29 cellular contexts compared by ENCODE assay signal in genomic region chr9:130204981-130205380, GRCh38.
"Had no signal": no experiment of that assay in that cellular context is flagged by ENCODE, and none has a peak within 500 bp of the region (broad histone marks: within the 10 kb centered on the region; RNA-seq: fewer than 3 reads in every experiment).

No MANE protein-coding gene starts in this region.

- H3K9me3 Mint-ChIP-seq: activated CD4-positive, alpha-beta memory T cell treated with anti-CD3 and anti-CD28 coated beads for 36 hours; activated CD4-positive, alpha-beta T cell treated with anti-CD3 and anti-CD28 coated beads, Interleukin-2, amount 10 ng/mL, durations not matched to agents 24 days and 14 days; activated naive CD4-positive, alpha-beta T cell treated with anti-CD3 and anti-CD28 coated beads, Interleukin-2, amount 10 ng/mL, durations not matched to agents 7 days and 5 days; activated T-cell treated with anti-CD3 and anti-CD28 coated beads, Interleukin-2, amount 50 U/mL, for 24 hours; dendritic cell treated with granulocyte-macrophage colony-stimulating factor and Interleukin-4, amounts not matched to agents 40 ng/mL and 50 ng/mL, for 4 days; endodermal cell; natural killer cell treated with Interleukin-12 subunit alpha and Interleukin-12 subunit beta and Interleukin-15 and Interleukin-18, amount 100 ng/mL, for 72 hours; T-helper 1 cell treated with Interleukin-12 subunit alpha and Interleukin-12 subunit beta and Interleukin-4 antibody, amounts not matched to agents 30 μg/mL and 1 μg/mL, for 36 hours had no signal

- H3K4me3 ChIP-seq: breast epithelium, left ventricle myocardium inferior, mucosa of descending colon, pancreas, psoas muscle, thoracic aorta, upper lobe of left lung, vagina had no signal

- H3K27ac ChIP-seq: breast epithelium, left ventricle myocardium inferior, pancreas, psoas muscle, thoracic aorta, upper lobe of left lung, vagina, WERI-Rb-1 had no signal

- H3K27me3 ChIP-seq: breast epithelium, pancreas, upper lobe of left lung, vagina had no signal

- ATAC-seq: esophagus mucosa; mucosa of descending colon; natural killer cell treated with Interleukin-12 subunit alpha and Interleukin-12 subunit beta and Interleukin-15 and Interleukin-18, amount 100 ng/mL, for 72 hours; pancreas; psoas muscle had no signal

- H3K36me3 Mint-ChIP-seq: activated CD4-positive, alpha-beta memory T cell treated with anti-CD3 and anti-CD28 coated beads for 36 hours; activated naive CD4-positive, alpha-beta T cell treated with anti-CD3 and anti-CD28 coated beads, Interleukin-2, amount 10 ng/mL, durations not matched to agents 7 days and 5 days; natural killer cell treated with Interleukin-12 subunit alpha and Interleukin-12 subunit beta and Interleukin-15 and Interleukin-18, amount 100 ng/mL, for 72 hours had no signal

- H3K4me3 Mint-ChIP-seq: activated CD4-positive, alpha-beta memory T cell treated with anti-CD3 and anti-CD28 coated beads for 36 hours; activated CD4-positive, alpha-beta T cell treated with anti-CD3 and anti-CD28 coated beads, Interleukin-2, amount 10 ng/mL, durations not matched to agents 24 days and 14 days; activated naive CD4-positive, alpha-beta T cell treated with anti-CD3 and anti-CD28 coated beads, Interleukin-2, amount 10 ng/mL, durations not matched to agents 7 days and 5 days; activated T-cell treated with anti-CD3 and anti-CD28 coated beads, Interleukin-2, amount 50 U/mL, for 24 hours; dendritic cell treated with granulocyte-macrophage colony-stimulating factor and Interleukin-4, amounts not matched to agents 40 ng/mL and 50 ng/mL, for 4 days; endodermal cell; natural killer cell treated with Interleukin-12 subunit alpha and Interleukin-12 subunit beta and Interleukin-15 and Interleukin-18, amount 100 ng/mL, for 72 hours; T-helper 1 cell treated with Interleukin-12 subunit alpha and Interleukin-12 subunit beta and Interleukin-4 antibody, amounts not matched to agents 30 μg/mL and 1 μg/mL, for 36 hours had no signal

- H3K27me3 Mint-ChIP-seq: activated T-cell treated with anti-CD3 and anti-CD28 coated beads, Interleukin-2, amount 50 U/mL, for 24 hours; natural killer cell treated with Interleukin-12 subunit alpha and Interleukin-12 subunit beta and Interleukin-15 and Interleukin-18, amount 100 ng/mL, for 72 hours had no signal

- H3K27ac Mint-ChIP-seq: activated CD4-positive, alpha-beta memory T cell treated with anti-CD3 and anti-CD28 coated beads for 36 hours; activated CD4-positive, alpha-beta T cell treated with anti-CD3 and anti-CD28 coated beads, Interleukin-2, amount 10 ng/mL, durations not matched to agents 24 days and 14 days; activated naive CD4-positive, alpha-beta T cell treated with anti-CD3 and anti-CD28 coated beads, Interleukin-2, amount 10 ng/mL, durations not matched to agents 7 days and 5 days; activated T-cell treated with anti-CD3 and anti-CD28 coated beads, Interleukin-2, amount 50 U/mL, for 24 hours; dendritic cell treated with granulocyte-macrophage colony-stimulating factor and Interleukin-4, amounts not matched to agents 40 ng/mL and 50 ng/mL, for 4 days; endodermal cell; natural killer cell treated with Interleukin-12 subunit alpha and Interleukin-12 subunit beta and Interleukin-15 and Interleukin-18, amount 100 ng/mL, for 72 hours; T-helper 1 cell treated with Interleukin-12 subunit alpha and Interleukin-12 subunit beta and Interleukin-4 antibody, amounts not matched to agents 30 μg/mL and 1 μg/mL, for 36 hours had no signal

- H3K9me3 ChIP-seq: breast epithelium, left ventricle myocardium inferior, mucosa of descending colon, pancreas, psoas muscle, thoracic aorta, upper lobe of left lung, vagina had no signal

- H3K36me3 ChIP-seq: breast epithelium, left ventricle myocardium inferior, pancreas, thoracic aorta, upper lobe of left lung, vagina had no signal

- DNase-seq: activated CD4-positive, alpha-beta memory T cell treated with anti-CD3 and anti-CD28 coated beads for 36 hours; activated CD4-positive, alpha-beta T cell treated with anti-CD3 and anti-CD28 coated beads, Interleukin-2, amount 10 ng/mL, durations not matched to agents 24 days and 14 days; activated CD4-positive, CD25-positive, alpha-beta regulatory T cell treated with anti-CD3 and anti-CD28 coated beads, Interleukin-2, amount 50 U/mL, for 72 hours; activated CD8-positive, alpha-beta memory T cell treated with anti-CD3 and anti-CD28 coated beads, Interleukin-2, amount 50 U/mL, for 4 hours; activated gamma-delta T cell; activated naive CD4-positive, alpha-beta T cell treated with anti-CD3 and anti-CD28 coated beads, Interleukin-2, amount 10 ng/mL, durations not matched to agents 7 days and 5 days; activated T-cell treated with anti-CD3 and anti-CD28 coated beads, Interleukin-2, amount 50 U/mL, for 24 hours; central memory CD4-positive, alpha-beta T cell; endodermal cell; foreskin melanocyte; kidney glomerular epithelial cell; left ventricle myocardium inferior; mucosa of descending colon; psoas muscle; stimulated activated CD4-positive, alpha-beta T cell treated with anti-CD3 and anti-CD28 coated beads, Interleukin-15, amount 100 ng/mL, for 24 hours; stimulated activated CD4-positive, alpha-beta T cell treated with anti-CD3 and anti-CD28 coated beads, Interleukin-2, amount 100 ng/mL, for 24 hours; stimulated activated naive CD4-positive, alpha-beta T cell treated with Interleukin-2 at 50 U/mL for 16 hours; SW 1271; T-helper 9 cell; upper lobe of left lung; WERI-Rb-1 had no signal

- H3K4me1 Mint-ChIP-seq: activated CD4-positive, alpha-beta T cell treated with anti-CD3 and anti-CD28 coated beads, Interleukin-2, amount 10 ng/mL, durations not matched to agents 24 days and 14 days; activated naive CD4-positive, alpha-beta T cell treated with anti-CD3 and anti-CD28 coated beads, Interleukin-2, amount 10 ng/mL, durations not matched to agents 7 days and 5 days had no signal

- H3K4me1 ChIP-seq: left ventricle myocardium inferior, pancreas, psoas muscle, upper lobe of left lung had no signal
